ENCODE assay signal across 8 cellular contexts in genomic region chr7:4973728-4974198, GRCh38. TPM values are rescaled to one million over a fixed set of nuclear protein-coding genes. Genes with fewer than 3 reads are reported as not detected.
A peak's percentile ranks its signal among the peaks of the same experiment; 100 is the strongest.
DNase-seq lines count a peak whose midpoint lies in the region; ATAC-seq, FAIRE-seq and TF ChIP-seq lines count a peak whose summit lies in the region.

No MANE protein-coding gene starts in this region.

- TF ChIP-seq EP300 in A549 (IDR thresholded peaks at IDR 0.05) = no peak

- FAIRE-seq in A549 (lab: Jason Lieb, UNC) = no peak

- TF ChIP-seq CTCF in A549 (IDR thresholded peaks at IDR 0.05) = peak; percentile 85
- peak; percentile 93 for TF ChIP-seq CTCF in brain microvascular endothelial cell (IDR thresholded peaks at IDR 0.05; ENCODE audit: low read depth, low read length, missing control alignments)

- CTCF ChIA-PET in A549 (lab: Yijun Ruan, JAX) = interaction anchor here (0.6 to 2.0 kb wide), 39 partner anchors 8 to 673 kb away, joined by 3 to 21 read pairs (median 4); partner anchors contain the start of genes MMD2 and WIPI2

- peaks cover 19% of the 10 kb centered on the region for H3K36me3 ChIP-seq in brain microvascular endothelial cell (replicated peaks)

- H3K27ac ChIP-seq in A549 (peak overlapping the region; percentile 92 to 95), brain microvascular endothelial cell (peak overlapping the region; percentile 66)

- H3K4me3 ChIP-seq in A549 (peak overlapping the region; percentile 87), brain microvascular endothelial cell (ENCODE audit: low read depth, low read length) (peak overlapping the region; percentile 81), iPS-11a (ENCODE audit: low read depth, low read length) (peak overlapping the region; percentile 69), skeletal muscle cell (ENCODE audit: low read depth, low read length) (peak overlapping the region; percentile 81)

- DNase-seq in A549 (ENCODE audit: low read depth in 1 of 2, low spot score in 1 of 2) (peak; percentile 74 to 95), NCI-H2081 treated with DMSO at 0.1 percent for 48 hours (lab: John Stamatoyannopoulos, UW) (peak; percentile 4), UCSD-AML1 (lab: John Stamatoyannopoulos, UW; ENCODE audit: unreplicated experiment) (peak; percentile 85), brain microvascular endothelial cell (peak; percentile 78), skeletal muscle cell (ENCODE audit: low read depth) (peak; percentile 57)

- WGBS in A549 (ENCODE audit: missing lambda C conversion rate) = 3% methylated on average over 30 of the region's 41 CpGs

- POLR2A ChIA-PET in A549 (lab: Yijun Ruan, JAX) = interaction anchor here (0.6 to 1.2 kb wide), 6 partner anchors 72 to 198 kb away, joined by 3 to 5 read pairs (median 4); partner anchors contain the start of genes AP5Z1 and RBAK

- H3K9me3 ChIP-seq in A549 = no peaks in the 10 kb centered on the region

- H3K4me1 ChIP-seq in A549 = peaks cover 9% of the 10 kb centered on the region; the same call in 1 of the 3 replicates

- TF ChIP-seq POLR2A in A549 (IDR thresholded peaks at IDR 0.05; ENCODE audit: low read length) = peak; percentile 94

- TF ChIP-seq RAD21 in A549 (conservative IDR thresholded peaks at IDR 0.05 in 1 of 2, IDR thresholded peaks at IDR 0.05 in 1 of 2) = peak; percentile 67

- H3K4me2 ChIP-seq in A549 = peak overlapping the region; percentile 77

- ATAC-seq in A549 = peak; percentile 96 to 98
- ATAC-seq in GM18517 (IDR thresholded peaks at IDR 0.05; ENCODE audit: unreplicated experiment) = peak; percentile 88
- ATAC-seq in HG03039 (IDR thresholded peaks at IDR 0.05; ENCODE audit: unreplicated experiment) = peak; percentile 93

- in situ Hi-C loops in brain microvascular endothelial cell (cut with HindIII; ENCODE audit: low pct_ligation_motif_present, low sequenced_read_pairs) = no loop called here

- H3K27me3 ChIP-seq in brain microvascular endothelial cell (replicated peaks) = no peaks in the 10 kb centered on the region

TF ChIP-seq in A549, 52 proteins besides CTCF, POLR2A, EP300 and RAD21:
- TF ChIP-seq FOXS1 (CRISPR knock-in tag; IDR thresholded peaks at IDR 0.05) = no peak
- peak in 1 of 2 experiments; percentile 64; a peak in 3 of 5 replicates for TF ChIP-seq JUN (IDR thresholded peaks at IDR 0.05)
- no peak for TF ChIP-seq E2F6 (IDR thresholded peaks at IDR 0.05; ENCODE audit: borderline replicate concordance, low read depth)
- no peak for TF ChIP-seq MAFK (IDR thresholded peaks at IDR 0.05; ENCODE audit: partially characterized antibody)
- TF ChIP-seq REST (IDR thresholded peaks at IDR 0.05) = no peak
- no peak for TF ChIP-seq HOXA7 (CRISPR knock-in tag; IDR thresholded peaks at IDR 0.05)
- peak; percentile 23; the same call in 1 of the 2 replicates for TF ChIP-seq MYC (IDR thresholded peaks at IDR 0.05; ENCODE audit: borderline replicate concordance, low read length)
- no peak for TF ChIP-seq EHF (CRISPR knock-in tag; IDR thresholded peaks at IDR 0.05)
- TF ChIP-seq ZSCAN20 (CRISPR knock-in tag; IDR thresholded peaks at IDR 0.05) = no peak
- TF ChIP-seq CHD2 (IDR thresholded peaks at IDR 0.05; ENCODE audit: low read length, partially characterized antibody) = no peak
- no peak for TF ChIP-seq CHD4 (IDR thresholded peaks at IDR 0.05; ENCODE audit: borderline replicate concordance)
- TF ChIP-seq GATA3 (IDR thresholded peaks at IDR 0.05; ENCODE audit: borderline replicate concordance) = no peak
- TF ChIP-seq BCL3 (IDR thresholded peaks at IDR 0.05) = peak; percentile 41; the same call in 1 of the 3 replicates
- no peak for TF ChIP-seq HMGXB4 (CRISPR knock-in tag; IDR thresholded peaks at IDR 0.05; ENCODE audit: borderline replicate concordance)
- TF ChIP-seq KDM5A (IDR thresholded peaks at IDR 0.05) = no peak
- no peak for TF ChIP-seq RNF2 (IDR thresholded peaks at IDR 0.05; ENCODE audit: borderline replicate concordance, low read depth)
- no peak for TF ChIP-seq EHMT2 (IDR thresholded peaks at IDR 0.05; ENCODE audit: low read depth)
- peak; percentile 86; the same call in 1 of the 2 replicates for TF ChIP-seq MAZ (IDR thresholded peaks at IDR 0.05; ENCODE audit: borderline replicate concordance, low read depth, low read length)
- TF ChIP-seq NFE2L2 (conservative IDR thresholded peaks at IDR 0.05; ENCODE audit: low read length) = no peak
- TF ChIP-seq MAX (IDR thresholded peaks at IDR 0.05) = peak; percentile 54
- TF ChIP-seq PHF8 (IDR thresholded peaks at IDR 0.05; ENCODE audit: borderline replicate concordance, low read depth) = no peak
- peak; percentile 52 for TF ChIP-seq SMC3 (IDR thresholded peaks at IDR 0.05)
- TF ChIP-seq TFCP2L1 (CRISPR knock-in tag; IDR thresholded peaks at IDR 0.05) = 0 out of 2 replicates have a peak, but pooled peaks have one; percentile 24

RNA-seq across cellular contexts. Expression of gene MMD2, which starts 14.8 kb away (rescaled TPM):
- polyA plus RNA-seq in A549 (2011; rRNA removed) (not detected in 2 replicates), A549 (2017; fragmentation: RNase III; extraction: RNeasy Plus Mini Kit Qiagen cat#74134 plus additional on column Dnase treatment) (not detected in 3 replicates)
- polyA plus RNA-seq in A549 (2012; cell fraction: cytosol; rRNA removed) = not detected in 2 replicates
- polyA plus RNA-seq in A549 (2012; cell fraction: nucleus; rRNA removed) = 0.04 TPM in 1 of 2 replicates, not detected in the other
- not detected in 2 replicates for polyA minus RNA-seq in A549 (2011; rRNA and poly(A)+ RNA removed)

Comparison
In these comparisons a context has a peak if more than half of its experiments do, and no peak if none do; other contexts are left out.
1. Peak in every context shown above with its lines: DNase-seq, ATAC-seq, H3K4me3 ChIP-seq and H3K27ac ChIP-seq.
2. DNase-seq: peak in every context shown above with its lines; median percentile 85 in UCSD-AML1; 84 in A549; 78 in brain microvascular endothelial cell; 57 in skeletal muscle cell; 4 in NCI-H2081 treated with DMSO at 0.1 percent for 48 hours.